3 cellular contexts compared by ENCODE assay signal in genomic region chr1:44666719-44667118, GRCh38. TPM values are rescaled to one million over a fixed set of nuclear protein-coding genes. Genes with fewer than 3 reads are reported as not detected.
"Had no signal": no experiment of that assay in that cellular context is flagged by ENCODE, and none has a peak within 500 bp of the region (broad histone marks: within the 10 kb centered on the region; RNA-seq: fewer than 3 reads in every experiment).

No MANE protein-coding gene starts in this region.

RNA-seq across cellular contexts. Expression of gene ARMH1, which starts 7.8 kb away (rescaled TPM):
- total RNA-seq: LHCN-M2, RPMI7951, SJCRH30 had no signal
